1 cellular context compared by ENCODE assay signal in the genomic region with DNA sequence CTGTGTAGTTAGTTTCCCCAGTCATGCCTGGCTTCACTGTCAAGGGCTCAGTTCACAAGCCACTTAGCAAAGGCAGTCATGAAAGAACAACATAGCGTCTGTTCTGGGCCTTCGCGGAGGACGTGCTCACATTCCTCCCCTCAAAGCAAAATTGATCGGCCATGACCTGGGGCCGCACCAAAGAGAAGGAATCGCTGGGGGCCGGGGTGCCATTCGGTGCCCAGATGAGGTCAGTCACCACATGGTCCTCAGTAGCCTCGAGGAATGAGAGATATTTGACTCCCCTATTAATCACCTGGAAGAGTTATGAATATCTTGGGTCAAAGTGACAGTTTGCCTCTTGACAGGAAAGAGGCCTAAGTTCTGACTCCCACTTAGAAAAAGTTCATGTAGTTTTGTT.
TF ChIP-seq lines count a peak whose summit lies in the region.

No MANE protein-coding gene starts in this region.

TF ChIP-seq in SK-N-SH, 30 proteins besides CTCF, POLR2A, EP300 and RAD21 (continued from another document):
- TF ChIP-seq, protein P1, sequence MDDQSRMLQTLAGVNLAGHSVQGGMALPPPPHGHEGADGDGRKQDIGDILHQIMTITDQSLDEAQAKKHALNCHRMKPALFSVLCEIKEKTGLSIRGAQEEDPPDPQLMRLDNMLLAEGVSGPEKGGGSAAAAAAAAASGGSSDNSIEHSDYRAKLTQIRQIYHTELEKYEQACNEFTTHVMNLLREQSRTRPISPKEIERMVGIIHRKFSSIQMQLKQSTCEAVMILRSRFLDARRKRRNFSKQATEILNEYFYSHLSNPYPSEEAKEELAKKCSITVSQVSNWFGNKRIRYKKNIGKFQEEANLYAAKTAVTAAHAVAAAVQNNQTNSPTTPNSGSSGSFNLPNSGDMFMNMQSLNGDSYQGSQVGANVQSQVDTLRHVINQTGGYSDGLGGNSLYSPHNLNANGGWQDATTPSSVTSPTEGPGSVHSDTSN (IDR thresholded peaks at IDR 0.05) = peak; percentile 57; the same call in 1 of the 2 replicates
- TF ChIP-seq NRF1 (IDR thresholded peaks at IDR 0.05; ENCODE audit: low read depth, low read length) = no peak
- no peak for TF ChIP-seq TEAD4 (IDR thresholded peaks at IDR 0.05; ENCODE audit: borderline replicate concordance, insufficient read depth)
- TF ChIP-seq EZH2phosphoT487 (IDR thresholded peaks at IDR 0.05; ENCODE audit: borderline replicate concordance, low read depth) = no peak
- TF ChIP-seq TAF1 (IDR thresholded peaks at IDR 0.05; ENCODE audit: borderline replicate concordance, low read depth, low read length) = no peak
- no peak for TF ChIP-seq MXI1 (IDR thresholded peaks at IDR 0.05; ENCODE audit: low read depth, low read length)
